Comparison of ENCODE assay signal across 10 cellular contexts in the genomic region with DNA sequence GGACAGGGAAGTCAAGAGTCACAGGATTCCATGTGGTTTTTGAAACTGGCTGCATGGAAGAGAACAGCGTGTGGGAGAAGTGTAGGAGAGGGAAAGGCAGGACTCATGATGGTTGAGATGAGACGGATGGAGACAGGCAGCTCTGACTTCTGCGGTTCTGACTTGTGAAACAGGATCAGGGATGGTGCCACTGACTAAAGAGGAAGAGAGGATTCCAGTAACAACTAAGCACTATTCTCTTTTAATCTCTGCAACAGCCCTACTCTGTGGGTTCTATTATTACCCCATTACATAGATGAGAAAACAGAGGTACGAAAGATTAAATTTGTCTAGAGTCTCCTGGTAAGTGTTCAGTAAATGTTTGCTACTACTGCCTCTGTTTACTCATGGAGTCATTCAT.
A peak's percentile ranks its signal among the peaks of the same experiment; 100 is the strongest.
DNase-seq lines count a peak whose midpoint lies in the region; ATAC-seq, FAIRE-seq and TF ChIP-seq lines count a peak whose summit lies in the region.
"Had no signal": no experiment of that assay in that cellular context is flagged by ENCODE, and none has a peak within 500 bp of the region (broad histone marks: within the 10 kb centered on the region; RNA-seq: fewer than 3 reads in every experiment).

No MANE protein-coding gene starts in this region.

- intact Hi-C loops in left ventricle myocardium inferior (cut with micrococcal nuclease): no loop called here
- intact Hi-C loops in cardiac septum (cut with DNase I): no loop called here

- H3K27me3 ChIP-seq in left ventricle myocardium inferior (ENCODE audit: low read depth): no peaks in the 10 kb centered on the region
- no peaks in the 10 kb centered on the region for H3K27me3 ChIP-seq in gastroesophageal sphincter

- DNase-seq in left ventricle myocardium inferior (no peak), cardiac septum (ENCODE audit: low spot score) (no peak), H54 (ENCODE audit: insufficient read length, low spot score) (no peak), NCI-H2081 treated with DMSO at 0.1 percent for 48 hours (lab: John Stamatoyannopoulos, UW) (no peak), midbrain (lab: John Stamatoyannopoulos, UW) (no peak), dermis blood vessel endothelial cell (no peak)
- DNase-seq: erythroblast had no signal

- TF ChIP-seq CTCF in left ventricle myocardium inferior (IDR thresholded peaks at IDR 0.05; ENCODE audit: borderline replicate concordance): no peak
- no peak for TF ChIP-seq CTCF in gastroesophageal sphincter (IDR thresholded peaks at IDR 0.05)

- no peak for TF ChIP-seq EP300 in gastroesophageal sphincter (IDR thresholded peaks at IDR 0.05)

- no peak for TF ChIP-seq POLR2A in gastroesophageal sphincter (IDR thresholded peaks at IDR 0.05)
- TF ChIP-seq POLR2A in H54 (IDR thresholded peaks at IDR 0.05; ENCODE audit: low read depth, low read length): no peak

- H3K4me1 ChIP-seq in left ventricle myocardium inferior (peaks cover 100% of the 10 kb centered on the region), gastroesophageal sphincter (peaks cover 33 to 100% (median 47%) of the 10 kb centered on the region in 3 donors)

- H3K27ac ChIP-seq in left ventricle myocardium inferior (replicated peaks): peak overlapping the region; percentile 86
- H3K27ac ChIP-seq in gastroesophageal sphincter: peak overlapping the region; percentile 85 to 100 (median 92)

- no peaks in the 10 kb centered on the region for H3K9me3 ChIP-seq in left ventricle myocardium inferior (replicated peaks)
- no peaks in the 10 kb centered on the region for H3K9me3 ChIP-seq in gastroesophageal sphincter

- peaks cover 4% of the 10 kb centered on the region for H3K36me3 ChIP-seq in left ventricle myocardium inferior
- peaks cover 0 to 14% of the 10 kb centered on the region in 2 donors for H3K36me3 ChIP-seq in gastroesophageal sphincter

- ATAC-seq in HG03103 (IDR thresholded peaks at IDR 0.05; ENCODE audit: low read depth, unreplicated experiment): peak; percentile 77
- ATAC-seq in gastroesophageal sphincter: no peak
- ATAC-seq: Panc1 had no signal

- H3K4me3 ChIP-seq in left ventricle myocardium inferior (peak overlapping the region; percentile 11), gastroesophageal sphincter (no peak overlapping the region)

- no peak for FAIRE-seq in H54 (lab: Jason Lieb, UNC)

- 40 to 58% methylated on average over 4 of the region's 4 CpGs for WGBS in gastroesophageal sphincter (ENCODE audit: low coverage in 1 of 2), 2 donors
